14 cellular contexts compared by ENCODE assay signal in the genomic region with DNA sequence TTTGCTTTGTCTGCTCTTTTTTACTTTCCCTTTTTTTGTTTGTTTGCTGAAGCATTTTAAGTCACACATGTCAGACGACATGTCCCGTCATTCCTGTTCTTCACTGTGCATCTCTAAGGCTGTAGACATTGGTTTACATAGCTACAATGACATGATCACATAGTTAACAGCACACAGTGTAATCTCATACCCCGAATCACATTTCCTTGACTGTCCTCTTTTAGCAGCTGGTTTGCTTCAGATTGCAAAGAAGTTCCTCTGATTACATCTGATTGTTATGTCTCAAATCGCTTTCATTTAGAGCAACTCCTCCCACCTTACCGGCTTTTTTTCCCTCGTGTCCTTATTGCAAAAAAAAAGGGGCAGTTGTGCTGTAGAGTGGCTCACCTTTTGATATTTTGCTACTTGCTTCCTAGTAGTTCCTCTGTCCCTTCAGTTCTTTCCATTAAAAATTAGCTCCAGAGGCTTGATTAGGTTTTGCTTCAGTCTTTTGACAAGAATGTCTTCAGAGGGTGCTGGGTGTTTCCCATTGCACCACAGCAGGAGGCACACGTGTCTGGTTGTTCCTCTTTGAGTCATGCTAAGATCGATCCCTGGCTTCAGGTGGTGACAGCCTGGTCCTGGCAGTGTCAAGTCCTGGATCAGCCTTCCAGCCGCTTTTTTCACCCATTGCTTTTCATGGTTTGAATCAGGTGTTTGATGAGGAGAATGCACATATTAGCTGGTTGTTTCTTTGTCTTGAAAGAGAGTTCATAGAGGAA. TPM values are rescaled to one million over a fixed set of nuclear protein-coding genes. Genes with fewer than 3 reads are reported as not detected.
DNase-seq lines count a peak whose midpoint lies in the region; ATAC-seq and TF ChIP-seq lines count a peak whose summit lies in the region.
"Had no signal": no experiment of that assay in that cellular context is flagged by ENCODE, and none has a peak within 500 bp of the region (broad histone marks: within the 10 kb centered on the region; RNA-seq: fewer than 3 reads in every experiment).

No MANE protein-coding gene starts in this region.

- no peaks in the 10 kb centered on the region for H3K27me3 Mint-ChIP-seq in CD8-positive, alpha-beta T cell (ENCODE audit: low read depth)

- CTCF ChIA-PET in CD8-positive, alpha-beta T cell (lab: Charles Lee): interaction anchor here (0.8 to 1.1 kb wide), 2 partner anchors 24 to 103 kb away, joined by 3 to 5 read pairs; no protein-coding TSS in a partner anchor
- CTCF ChIA-PET in HEK293 (lab: Yijun Ruan, JAX): interaction anchor here (1.0 to 1.2 kb wide), 2 partner anchors 10 to 24 kb away, joined by 3 to 6 read pairs; no protein-coding TSS in a partner anchor

- TF ChIP-seq CTCF in CD8-positive, alpha-beta T cell (IDR thresholded peaks at IDR 0.05): no peak
- TF ChIP-seq CTCF in HEK293 (tag by site-specific recombination; IDR thresholded peaks at IDR 0.05) (no peak), WI38 (IDR thresholded peaks at IDR 0.05; ENCODE audit: low read depth, low read length) (no peak)

- H3K4me2 ChIP-seq in mesenchymal stem cell (ENCODE audit: low read length, poor library complexity, severe bottlenecking): no peak overlapping the region

- H3K36me3 ChIP-seq in CD8-positive, alpha-beta T cell (ENCODE audit: insufficient read depth, low read length): no peaks in the 10 kb centered on the region
- peaks cover 39 to 62% of the 10 kb centered on the region in 2 experiments for H3K36me3 ChIP-seq in HEK293 (ENCODE audit: control insufficient read depth in 2 of 2, insufficient read depth in 1 of 2, low read length in 2 of 2)
- peaks cover 30 to 65% of the 10 kb centered on the region in 2 experiments for H3K36me3 ChIP-seq in mesenchymal stem cell (ENCODE audit: control insufficient read depth in 1 of 2, insufficient read depth in 2 of 2, low read depth in 1 of 2, low read length in 2 of 2)
- H3K36me3 ChIP-seq: ovary had no signal

- H4K91ac ChIP-seq in mesenchymal stem cell (ENCODE audit: low read length): no peak overlapping the region

- no peak overlapping the region for H3K4ac ChIP-seq in mesenchymal stem cell (ENCODE audit: low read depth in 1 of 2, low read length in 2 of 2)

- 82% methylated on average over 6 of the region's 9 CpGs for WGBS in mesenchymal stem cell

- H3K23ac ChIP-seq in mesenchymal stem cell (ENCODE audit: low read length in 2 of 2): no peak overlapping the region

- no peak for DNase-seq in CD8-positive, alpha-beta T cell
- DNase-seq in mesenchymal stem cell (peak; percentile 45), mesenteric fat pad (ENCODE audit: low spot score) (no peak), OCI-M2 (lab: John Stamatoyannopoulos, UW; ENCODE audit: unreplicated experiment) (no peak)
- DNase-seq: activated effector memory CD4-positive, alpha-beta T cell treated with Interleukin-2 at 50 U/mL for 16 hours; DMS79 treated with DMSO at 0.1 percent for 48 hours; effector CD8-positive, alpha-beta T cell; H9; NCI-H226; ovary had no signal

- H3K27ac ChIP-seq in CD8-positive, alpha-beta T cell (ENCODE audit: low read depth, low read length): no peak overlapping the region
- H3K27ac ChIP-seq in HEK293 (ENCODE audit: extremely low read depth, low read depth, low read length): no peak overlapping the region
- no peak overlapping the region for H3K27ac ChIP-seq in mesenchymal stem cell (ENCODE audit: low read length, poor library complexity, severe bottlenecking)
- H3K27ac ChIP-seq: ovary, SK-N-MC had no signal

- no peaks in the 10 kb centered on the region for H3K27me3 ChIP-seq in CD8-positive, alpha-beta T cell (ENCODE audit: insufficient read depth, low read length)
- no peaks in the 10 kb centered on the region for H3K27me3 ChIP-seq in mesenchymal stem cell (ENCODE audit: control insufficient read depth in 1 of 2, insufficient read depth in 1 of 2, low read length in 2 of 2)
- H3K27me3 ChIP-seq: ovary had no signal

- H3K9me3 ChIP-seq in CD8-positive, alpha-beta T cell (ENCODE audit: low read length): no peaks in the 10 kb centered on the region
- H3K9me3 ChIP-seq in HEK293 (ENCODE audit: control insufficient read depth, insufficient read depth, low read depth, low read length) (no peaks in the 10 kb centered on the region), mesenchymal stem cell (ENCODE audit: control insufficient read depth, low read length) (no peaks in the 10 kb centered on the region)
- H3K9me3 ChIP-seq: ovary had no signal

- POLR2A ChIA-PET in CD8-positive, alpha-beta T cell (lab: Charles Lee): no interaction called here
- POLR2A ChIA-PET in HEK293 (lab: Yijun Ruan, JAX): no interaction called here

- no peak overlapping the region for H3K4me3 ChIP-seq in CD8-positive, alpha-beta T cell (ENCODE audit: low read depth, low read length)
- no peak overlapping the region for H3K4me3 ChIP-seq in HEK293 (ENCODE audit: low read depth, low read length)
- H3K4me3 ChIP-seq in WI38 (ENCODE audit: low read depth, low read length): peak overlapping the region; percentile 12; the same call in 1 of the 2 replicates
- no peak overlapping the region for H3K4me3 ChIP-seq in mesenchymal stem cell (ENCODE audit: insufficient read depth in 1 of 2, low read depth in 1 of 2, low read length in 2 of 2)
- H3K4me3 ChIP-seq: ovary, SK-N-MC had no signal

- H2AFZ ChIP-seq in mesenchymal stem cell (ENCODE audit: low read depth, low read length): no peak overlapping the region

- no peak overlapping the region for H2AK5ac ChIP-seq in mesenchymal stem cell (ENCODE audit: low read length, severe bottlenecking)

- no peak overlapping the region for H2BK12ac ChIP-seq in mesenchymal stem cell (ENCODE audit: low read length in 2 of 2)

- no peak overlapping the region for H3K18ac ChIP-seq in mesenchymal stem cell (ENCODE audit: low read depth in 1 of 2, low read length in 2 of 2)

- no peak for ATAC-seq in CD8-positive, alpha-beta T cell
- ATAC-seq in GM19035 (IDR thresholded peaks at IDR 0.05; ENCODE audit: unreplicated experiment): no peak

- no peak overlapping the region for H3K9ac ChIP-seq in mesenchymal stem cell (ENCODE audit: low read length)

- H3K14ac ChIP-seq in mesenchymal stem cell (ENCODE audit: low read length in 2 of 2): no peak overlapping the region

- H3K4me1 Mint-ChIP-seq in CD8-positive, alpha-beta T cell (ENCODE audit: low read depth): peaks cover 32% of the 10 kb centered on the region

- no peaks in the 10 kb centered on the region for H3K9me3 Mint-ChIP-seq in CD8-positive, alpha-beta T cell
- H3K9me3 Mint-ChIP-seq: H9 had no signal

- no peak overlapping the region for H2BK15ac ChIP-seq in mesenchymal stem cell (ENCODE audit: low read depth, poor library complexity, severe bottlenecking)

- H3K79me1 ChIP-seq in mesenchymal stem cell (replicated peaks; ENCODE audit: low read length, poor library complexity, severe bottlenecking): peaks cover 28% of the 10 kb centered on the region

- intact Hi-C loops in CD8-positive, alpha-beta T cell (cut with DNase I, micrococcal nuclease): no loop called here

- no peak overlapping the region for H2BK120ac ChIP-seq in mesenchymal stem cell (ENCODE audit: low read depth, low read length)

- H3K4me3 Mint-ChIP-seq in CD8-positive, alpha-beta T cell: peak overlapping the region; percentile 20
- H3K4me3 Mint-ChIP-seq: H9 had no signal

- H3K27ac Mint-ChIP-seq in CD8-positive, alpha-beta T cell: peak overlapping the region; percentile 28
- H3K27ac Mint-ChIP-seq: H9 had no signal

- peaks cover 42% of the 10 kb centered on the region for H3K36me3 Mint-ChIP-seq in CD8-positive, alpha-beta T cell

- no peak overlapping the region for H2BK5ac ChIP-seq in mesenchymal stem cell (ENCODE audit: low read depth, low read length, poor library complexity, severe bottlenecking)

- no peak overlapping the region for H4K8ac ChIP-seq in mesenchymal stem cell (ENCODE audit: low read length)

- H3K4me1 ChIP-seq in CD8-positive, alpha-beta T cell (ENCODE audit: insufficient read depth, low read length): peaks cover 24% of the 10 kb centered on the region
- H3K4me1 ChIP-seq in HEK293 (ENCODE audit: control insufficient read depth, insufficient read depth, low read length) (no peaks in the 10 kb centered on the region), mesenchymal stem cell (ENCODE audit: control insufficient read depth, insufficient read depth, low read depth, low read length) (peaks cover 5% of the 10 kb centered on the region)

TF ChIP-seq in HEK293, 187 proteins besides CTCF, POLR2A, EP300 and RAD21:
- TF ChIP-seq ZIC2 (tag by site-specific recombination; IDR thresholded peaks at IDR 0.05) (0 out of 2 replicates have a peak, but pooled peaks have one; percentile 17), ZNF37A (tag by site-specific recombination; IDR thresholded peaks at IDR 0.05) (no peak), ZNF175 (tag by site-specific recombination; IDR thresholded peaks at IDR 0.05) (no peak), ZNF19 (tag by site-specific recombination; IDR thresholded peaks at IDR 0.05; ENCODE audit: low read depth) (no peak)
- TF ChIP-seq, protein P1, sequence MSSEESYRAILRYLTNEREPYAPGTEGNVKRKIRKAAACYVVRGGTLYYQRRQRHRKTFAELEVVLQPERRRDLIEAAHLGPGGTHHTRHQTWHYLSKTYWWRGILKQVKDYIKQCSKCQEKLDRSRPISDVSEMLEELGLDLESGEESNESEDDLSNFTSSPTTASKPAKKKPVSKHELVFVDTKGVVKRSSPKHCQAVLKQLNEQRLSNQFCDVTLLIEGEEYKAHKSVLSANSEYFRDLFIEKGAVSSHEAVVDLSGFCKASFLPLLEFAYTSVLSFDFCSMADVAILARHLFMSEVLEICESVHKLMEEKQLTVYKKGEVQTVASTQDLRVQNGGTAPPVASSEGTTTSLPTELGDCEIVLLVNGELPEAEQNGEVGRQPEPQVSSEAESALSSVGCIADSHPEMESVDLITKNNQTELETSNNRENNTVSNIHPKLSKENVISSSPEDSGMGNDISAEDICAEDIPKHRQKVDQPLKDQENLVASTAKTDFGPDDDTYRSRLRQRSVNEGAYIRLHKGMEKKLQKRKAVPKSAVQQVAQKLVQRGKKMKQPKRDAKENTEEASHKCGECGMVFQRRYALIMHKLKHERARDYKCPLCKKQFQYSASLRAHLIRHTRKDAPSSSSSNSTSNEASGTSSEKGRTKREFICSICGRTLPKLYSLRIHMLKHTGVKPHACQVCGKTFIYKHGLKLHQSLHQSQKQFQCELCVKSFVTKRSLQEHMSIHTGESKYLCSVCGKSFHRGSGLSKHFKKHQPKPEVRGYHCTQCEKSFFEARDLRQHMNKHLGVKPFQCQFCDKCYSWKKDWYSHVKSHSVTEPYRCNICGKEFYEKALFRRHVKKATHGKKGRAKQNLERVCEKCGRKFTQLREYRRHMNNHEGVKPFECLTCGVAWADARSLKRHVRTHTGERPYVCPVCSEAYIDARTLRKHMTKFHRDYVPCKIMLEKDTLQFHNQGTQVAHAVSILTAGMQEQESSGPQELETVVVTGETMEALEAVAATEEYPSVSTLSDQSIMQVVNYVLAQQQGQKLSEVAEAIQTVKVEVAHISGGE (tag by site-specific recombination; conservative IDR thresholded peaks at IDR 0.05; ENCODE audit: low read depth): no peak

RNA-seq across cellular contexts. Expression of a gene that starts 35.0 kb away (rescaled TPM):
- total RNA-seq in CD8-positive, alpha-beta T cell: 10 to 100 TPM; 14.2 to 17.9 TPM
- polyA plus RNA-seq in mesenchymal stem cell (2013, experiment 1 of 2): 54.7 TPM
- 55.2 TPM for polyA plus RNA-seq in mesenchymal stem cell (2013, experiment 2 of 2)
- 85.0 TPM for total RNA-seq in mesenteric fat pad

RNA-seq across cellular contexts. Expression of a gene that starts 35.4 kb away (rescaled TPM):
- 1 to 10 TPM; 6.9 to 8.1 TPM for total RNA-seq in CD8-positive, alpha-beta T cell
- polyA plus RNA-seq in mesenchymal stem cell (2013, experiment 1 of 2): 91.2 TPM
- 90.8 TPM for polyA plus RNA-seq in mesenchymal stem cell (2013, experiment 2 of 2)
- 68.7 TPM for total RNA-seq in mesenteric fat pad
